8 cellular contexts compared by ENCODE assay signal in genomic region chr11:86202013-86202336, GRCh38. TPM values are rescaled to one million over a fixed set of nuclear protein-coding genes. Genes with fewer than 3 reads are reported as not detected.
DNase-seq lines count a peak whose midpoint lies in the region; FAIRE-seq and TF ChIP-seq lines count a peak whose summit lies in the region.

No MANE protein-coding gene starts in this region.

- no peak overlapping the region for H3K27ac ChIP-seq in breast epithelium
- H3K27ac ChIP-seq in mammary epithelial cell (ENCODE audit: insufficient read depth, low read depth, low read length), result no peak overlapping the region
- H3K27ac ChIP-seq in smooth muscle cell (ENCODE audit: low read depth), result peak overlapping the region; percentile 51

- H2AFZ ChIP-seq in mammary epithelial cell (ENCODE audit: low read depth, low read length) (no peak overlapping the region), smooth muscle cell (ENCODE audit: low read depth) (peak overlapping the region; percentile 98)

- in situ Hi-C loops in mammary epithelial cell (cut with MboI; ENCODE audit: low sequenced_read_pairs in 2 of 2), result loop anchor here in 1 of 2 donors (25.0 kb wide), 1 partner anchor 165 kb away; no protein-coding TSS in a partner anchor

- H3F3A ChIP-seq in smooth muscle cell (ENCODE audit: low read depth), result peaks cover 3% of the 10 kb centered on the region

- no TSS peak for BruUV-seq in mammary epithelial cell (replicated peaks; lab: Mats Ljungman, UMichigan)

- peak overlapping the region; percentile 22 to 40 (median 33) for H3K4me3 ChIP-seq in breast epithelium
- H3K4me3 ChIP-seq in mammary epithelial cell (replicated peaks in 1 of 3; ENCODE audit: insufficient read depth in 1 of 3, low read depth in 2 of 3, low read length in 3 of 3), result no peak overlapping the region
- peak overlapping the region; percentile 60 for H3K4me3 ChIP-seq in endocrine pancreas (ENCODE audit: control insufficient read depth, insufficient read depth, low read length)
- H3K4me3 ChIP-seq in smooth muscle cell, result peak overlapping the region; percentile 60

- H4K20me1 ChIP-seq in mammary epithelial cell (ENCODE audit: insufficient read depth, low read length), result no peaks in the 10 kb centered on the region
- no peaks in the 10 kb centered on the region for H4K20me1 ChIP-seq in smooth muscle cell (ENCODE audit: low read depth)

- H3K79me2 ChIP-seq in mammary epithelial cell (ENCODE audit: insufficient read depth, low read length), result no peaks in the 10 kb centered on the region
- no peaks in the 10 kb centered on the region for H3K79me2 ChIP-seq in smooth muscle cell (ENCODE audit: low read depth)

- H3K27me3 ChIP-seq in breast epithelium (no peaks in the 10 kb centered on the region), mammary epithelial cell (ENCODE audit: insufficient read depth, low read length) (no peaks in the 10 kb centered on the region), endocrine pancreas (ENCODE audit: control insufficient read depth, insufficient read depth, low read length) (no peaks in the 10 kb centered on the region), smooth muscle cell (ENCODE audit: low read depth) (no peaks in the 10 kb centered on the region)

- H3K4me1 ChIP-seq in breast epithelium (no peaks in the 10 kb centered on the region), mammary epithelial cell (ENCODE audit: insufficient read depth, low read length) (no peaks in the 10 kb centered on the region), endocrine pancreas (ENCODE audit: control insufficient read depth, insufficient read depth, low read length) (no peaks in the 10 kb centered on the region), smooth muscle cell (ENCODE audit: low read depth) (peaks cover 13% of the 10 kb centered on the region)

- CTCF ChIA-PET in mammary epithelial cell (lab: Charles Lee; ENCODE audit: low non-redundant PET), result no interaction called here

- dilution Hi-C loops in mammary epithelial cell (cut with HindIII; ENCODE audit: low sequenced_read_pairs), result no loop called here

- H3K4me2 ChIP-seq in mammary epithelial cell (ENCODE audit: insufficient read depth, low read depth, low read length) (no peak overlapping the region), smooth muscle cell (peak overlapping the region; percentile 95)

- intact Hi-C loops in breast epithelium (cut with DNase I; ENCODE audit: low total_unique reads) (no loop called here), mammary epithelial cell (cut with micrococcal nuclease) (no loop called here), posterior vena cava (cut with DNase I) (loop anchor here in 1 of 2 donors (5.0 kb wide), 1 partner anchor 260 kb away; no protein-coding TSS in a partner anchor)

- DNase-seq in breast epithelium (ENCODE audit: low spot score in 2 of 2), result no peak
- no peak for DNase-seq in mammary epithelial cell
- peak; percentile 87 for DNase-seq in KG1 (lab: John Stamatoyannopoulos, UW)
- no peak for DNase-seq in smooth muscle cell (lab: John Stamatoyannopoulos, UW; ENCODE audit: unreplicated experiment)
- DNase-seq in urothelium cell line (ENCODE audit: low spot score), result no peak
- DNase-seq in globus pallidus (ENCODE audit: low spot score), result no peak
- no peak for DNase-seq in posterior vena cava (ENCODE audit: low spot score)

- no peak for TF ChIP-seq POLR2A in breast epithelium (IDR thresholded peaks at IDR 0.05)

- H3K9me3 ChIP-seq in breast epithelium, result no peaks in the 10 kb centered on the region
- no peaks in the 10 kb centered on the region for H3K9me3 ChIP-seq in mammary epithelial cell (replicated peaks; ENCODE audit: insufficient read depth, low read length)
- H3K9me3 ChIP-seq in endocrine pancreas (ENCODE audit: control insufficient read depth, low read length), result no peaks in the 10 kb centered on the region
- H3K9me3 ChIP-seq in smooth muscle cell (replicated peaks; ENCODE audit: low read depth), result no peaks in the 10 kb centered on the region

- H3K36me3 ChIP-seq in breast epithelium (no peaks in the 10 kb centered on the region), mammary epithelial cell (ENCODE audit: insufficient read depth, low read length) (no peaks in the 10 kb centered on the region), endocrine pancreas (ENCODE audit: control insufficient read depth, insufficient read depth, low read length) (no peaks in the 10 kb centered on the region), smooth muscle cell (ENCODE audit: low read depth) (no peaks in the 10 kb centered on the region)

- no peak for TF ChIP-seq CTCF in breast epithelium (IDR thresholded peaks at IDR 0.05)
- TF ChIP-seq CTCF in mammary epithelial cell (conservative IDR thresholded peaks at IDR 0.05 in 1 of 2, IDR thresholded peaks at IDR 0.05 in 1 of 2; ENCODE audit: extremely low read depth in 1 of 2, insufficient read depth in 1 of 2, low read depth in 1 of 2, low read length in 2 of 2), result no peak
- TF ChIP-seq CTCF in smooth muscle cell (IDR thresholded peaks at IDR 0.05; ENCODE audit: borderline replicate concordance, insufficient read depth, poor library complexity, severe bottlenecking), result no peak

- FAIRE-seq in urothelium cell line (lab: Jason Lieb, UNC), result no peak

- H3K9ac ChIP-seq in mammary epithelial cell (ENCODE audit: insufficient read depth, low read length) (no peak overlapping the region), endocrine pancreas (ENCODE audit: control insufficient read depth, insufficient read depth, low read length) (no peak overlapping the region), smooth muscle cell (ENCODE audit: low read depth) (peak overlapping the region; percentile 61)

RNA-seq across cellular contexts. Expression of gene EED, which starts 42.6 kb away (rescaled TPM):
- 10 to 100 TPM; 14.6 to 39.4 (median 26.2) TPM for total RNA-seq in breast epithelium
- 10 to 100 TPM; 15.8 to 25.5 TPM for total RNA-seq in mammary epithelial cell
- 14.0 TPM for polyA plus RNA-seq in mammary epithelial cell
- 10.0 TPM for polyA minus RNA-seq in mammary epithelial cell
- total RNA-seq in smooth muscle cell, result 24.7 and 38.7 TPM in 2 replicates
- polyA plus RNA-seq in smooth muscle cell, result 18.6 and 26.7 TPM in 2 replicates
- 10 to 100 TPM; 16.1 to 18.0 TPM for total RNA-seq in posterior vena cava

Comparison
In these comparisons a context has a peak if more than half of its experiments do, and no peak if none do; other contexts are left out.
1. H3K4me3 ChIP-seq: peak in breast epithelium (3 of 3), endocrine pancreas (single experiment) and smooth muscle cell (single experiment); none in mammary epithelial cell (0 of 3).